22 cellular contexts compared by ENCODE assay signal in the genomic region with DNA sequence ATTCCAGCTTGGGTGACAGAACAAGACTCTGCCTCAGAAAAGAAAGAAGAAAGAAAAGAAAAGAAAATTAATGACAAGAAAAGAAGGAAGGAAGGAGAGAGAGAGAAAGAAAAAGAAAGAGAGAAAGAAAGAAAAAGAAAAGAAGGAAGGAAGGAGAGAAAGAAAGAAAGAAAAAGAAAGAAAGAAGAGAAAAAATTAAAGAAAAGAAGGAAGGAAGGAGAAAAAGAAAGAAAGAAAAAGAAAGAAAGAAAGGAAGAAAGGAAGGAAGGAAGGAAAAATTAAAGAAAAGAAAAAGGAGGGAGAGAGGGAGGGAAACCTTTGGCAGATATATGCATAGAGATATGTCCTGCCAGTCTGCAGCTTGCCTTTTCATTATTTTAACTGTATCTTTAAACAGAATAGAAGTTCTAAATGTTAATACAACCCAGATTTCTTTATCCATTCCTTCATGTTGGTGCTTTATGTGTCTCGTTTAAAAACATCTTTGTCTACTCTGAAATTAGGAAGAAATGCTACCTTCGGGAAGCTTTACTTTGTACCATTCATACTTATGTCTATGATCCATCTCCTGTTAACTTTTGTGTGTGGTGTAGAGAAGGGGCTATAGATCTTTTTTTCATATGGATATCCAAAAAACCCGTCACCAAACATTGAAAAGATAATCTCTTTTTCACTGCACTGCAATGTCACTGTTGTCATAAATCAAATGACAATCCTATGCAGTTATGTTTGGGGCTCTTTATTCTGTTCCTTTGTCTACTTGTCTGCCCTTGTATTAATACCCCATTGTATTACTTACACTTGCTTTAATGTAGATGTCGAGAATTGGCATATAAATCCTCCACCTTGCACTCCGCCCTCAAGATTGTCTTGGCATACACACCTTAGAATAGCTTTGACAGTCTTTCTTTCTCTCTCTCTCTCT.
"Had no signal": no experiment of that assay in that cellular context is flagged by ENCODE, and none has a peak within 500 bp of the region (broad histone marks: within the 10 kb centered on the region; RNA-seq: fewer than 3 reads in every experiment).

No MANE protein-coding gene starts in this region.

- H3K4me1 ChIP-seq: SJSA1 had no signal

- H3K27ac ChIP-seq: HL-60, SJSA1, SK-N-MC had no signal

- H3K4me3 Mint-ChIP-seq: IgD-negative memory B cell had no signal

- H3K27ac Mint-ChIP-seq: IgD-negative memory B cell had no signal

- FAIRE-seq: HTR-8/SVneo, RCC 7860 had no signal

- H3K9me3 ChIP-seq: SJSA1 had no signal

- H3K36me3 Mint-ChIP-seq: IgD-negative memory B cell had no signal

- H3K4me1 Mint-ChIP-seq: IgD-negative memory B cell had no signal

- DNase-seq: KBM-7, MV-4-11, NCI-H1048, NCI-H1105 treated with DMSO at 0.1 percent for 48 hours, NCI-H1417 treated with DMSO at 0.1 percent for 48 hours, NCI-H1694 treated with DMSO at 0.1 percent for 48 hours, NCI-H1930, NCI-H2081, NCI-H2107, NCI-H2227 treated with DMSO at 0.1 percent for 48 hours, NCI-H524, NCI-H526 treated with DMSO at 0.1 percent for 48 hours, NCI-H748 treated with DMSO at 0.1 percent for 48 hours, Right ventricle myocardium superior, RPMI8226, SIG-M5 had no signal

- H3K27me3 ChIP-seq: SJSA1 had no signal

- H3K4me3 ChIP-seq: SJSA1, SK-N-MC had no signal

- H3K36me3 ChIP-seq: SJSA1 had no signal

- H3K9me3 Mint-ChIP-seq: IgD-negative memory B cell had no signal
